34 cellular contexts compared by ENCODE assay signal in the genomic region with DNA sequence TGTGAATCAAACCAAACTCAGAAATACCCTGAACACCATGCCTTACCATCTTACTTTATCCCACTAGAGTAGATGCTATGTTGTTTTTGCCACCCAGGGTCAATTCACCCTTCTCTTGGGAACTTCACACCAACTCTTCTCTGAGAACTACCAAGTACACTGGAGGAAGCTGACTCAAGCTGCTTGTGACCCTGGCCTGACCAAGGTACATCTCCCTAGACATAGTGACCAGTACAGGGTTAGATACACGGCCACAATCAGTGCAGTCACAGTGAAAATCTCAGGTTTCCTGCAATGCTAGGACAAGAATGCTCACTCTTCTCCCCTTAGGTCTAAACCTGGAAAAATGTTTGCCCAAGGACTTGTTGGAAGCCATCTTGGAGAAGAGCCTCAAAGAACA. TPM values are rescaled to one million over a fixed set of nuclear protein-coding genes. Genes with fewer than 3 reads are reported as not detected.
DNase-seq lines count a peak whose midpoint lies in the region; ATAC-seq, FAIRE-seq and TF ChIP-seq lines count a peak whose summit lies in the region.
"Had no signal": no experiment of that assay in that cellular context is flagged by ENCODE, and none has a peak within 500 bp of the region (broad histone marks: within the 10 kb centered on the region; RNA-seq: fewer than 3 reads in every experiment).

No MANE protein-coding gene starts in this region.

- H3K4me3 ChIP-seq in mammary epithelial cell (replicated peaks in 1 of 3; ENCODE audit: insufficient read depth in 1 of 3, low read depth in 2 of 3, low read length in 3 of 3) (no peak overlapping the region), Panc1 (ENCODE audit: low read depth in 2 of 2, low read length in 2 of 2) (no peak overlapping the region), endothelial cell of umbilical vein (replicated peaks in 1 of 3; ENCODE audit: insufficient read depth in 1 of 3, low read depth in 1 of 3, low read length in 3 of 3) (no peak overlapping the region)
- H3K4me3 ChIP-seq: MG63, PC-9, spleen, testis had no signal

- no peaks in the 10 kb centered on the region for H3K4me1 ChIP-seq in mammary epithelial cell (ENCODE audit: insufficient read depth, low read length)
- H3K4me1 ChIP-seq in Panc1 (ENCODE audit: control insufficient read depth, insufficient read depth, low read length) = peaks cover 46% of the 10 kb centered on the region
- peaks cover 28% of the 10 kb centered on the region for H3K4me1 ChIP-seq in endothelial cell of umbilical vein (ENCODE audit: control insufficient read depth, extremely low read depth, insufficient read depth, low read length)
- H3K4me1 ChIP-seq: parathyroid adenoma, testis had no signal

- H3K9me3 ChIP-seq in mammary epithelial cell (replicated peaks; ENCODE audit: insufficient read depth, low read length) (no peaks in the 10 kb centered on the region), Panc1 (ENCODE audit: control insufficient read depth, insufficient read depth, low read depth, low read length) (no peaks in the 10 kb centered on the region), endothelial cell of umbilical vein (replicated peaks; ENCODE audit: control insufficient read depth, insufficient read depth, low read length) (no peaks in the 10 kb centered on the region)
- H3K9me3 ChIP-seq: MG63, spleen, testis had no signal

- in situ Hi-C loops in mammary epithelial cell (cut with MboI; ENCODE audit: low sequenced_read_pairs in 2 of 2) = no loop called here
- in situ Hi-C loops in Panc1 (cut with HindIII; ENCODE audit: low pct_unique_long_range_greater_than_20kb, low sequenced_read_pairs) = no loop called here

- dilution Hi-C loops in mammary epithelial cell (cut with HindIII; ENCODE audit: low sequenced_read_pairs) = no loop called here
- dilution Hi-C loops in endothelial cell of umbilical vein (cut with MboI; ENCODE audit: extremely low pct_ligation_motif_present, low sequenced_read_pairs) = no loop called here

- BruUV-seq in MCF 10A (replicated peaks; lab: Mats Ljungman, UMichigan) = no TSS peak
- no TSS peak for BruUV-seq in mammary epithelial cell (replicated peaks; lab: Mats Ljungman, UMichigan)
- BruUV-seq in Panc1 (replicated peaks; lab: Mats Ljungman, UMichigan) = no TSS peak
- BruUV-seq in endothelial cell of umbilical vein (replicated peaks; lab: Mats Ljungman, UMichigan) = no TSS peak

- no peak overlapping the region for H3K4me3 Mint-ChIP-seq in MCF 10A (ENCODE audit: unreplicated experiment)
- H3K4me3 Mint-ChIP-seq: activated CD4-positive, alpha-beta memory T cell treated with anti-CD3 and anti-CD28 coated beads for 36 hours; CD14-positive monocyte; neural crest cell; stimulated activated naive CD8-positive, alpha-beta T cell treated with anti-CD3 and anti-CD28 coated beads, Interleukin-15, Interleukin-2, amounts not matched to agents 100 ng/mL and 50 ng/mL, for 24 hours had no signal

- H3K27me3 Mint-ChIP-seq in MCF 10A (ENCODE audit: insufficient read depth, unreplicated experiment) = no peaks in the 10 kb centered on the region
- H3K27me3 Mint-ChIP-seq: activated CD4-positive, alpha-beta memory T cell treated with anti-CD3 and anti-CD28 coated beads for 36 hours; stimulated activated naive CD8-positive, alpha-beta T cell treated with anti-CD3 and anti-CD28 coated beads, Interleukin-15, Interleukin-2, amounts not matched to agents 100 ng/mL and 50 ng/mL, for 24 hours had no signal

- H4K20me1 ChIP-seq in mammary epithelial cell (ENCODE audit: insufficient read depth, low read length) = no peaks in the 10 kb centered on the region
- peaks cover 3% of the 10 kb centered on the region for H4K20me1 ChIP-seq in endothelial cell of umbilical vein (replicated peaks; ENCODE audit: control insufficient read depth, extremely low read depth, insufficient read depth, low read length)

- intact Hi-C loops in MCF 10A (cut with micrococcal nuclease) (no loop called here), mammary epithelial cell (cut with micrococcal nuclease) (no loop called here), Panc1 (cut with micrococcal nuclease; ENCODE audit: unreplicated experiment) (no loop called here), endothelial cell of umbilical vein (cut with micrococcal nuclease) (no loop called here)

- H3K4me2 ChIP-seq in mammary epithelial cell (ENCODE audit: insufficient read depth, low read depth, low read length) = no peak overlapping the region
- H3K4me2 ChIP-seq in endothelial cell of umbilical vein (ENCODE audit: insufficient read depth, low read length) = peak overlapping the region; percentile 38
- H3K4me2 ChIP-seq: PC-9 had no signal

- TF ChIP-seq CTCF in MCF 10A (IDR thresholded peaks at IDR 0.05; ENCODE audit: unreplicated experiment) = no peak
- no peak for TF ChIP-seq CTCF in mammary epithelial cell (conservative IDR thresholded peaks at IDR 0.05 in 1 of 2, IDR thresholded peaks at IDR 0.05 in 1 of 2; ENCODE audit: extremely low read depth in 1 of 2, insufficient read depth in 1 of 2, low read depth in 1 of 2, low read length in 2 of 2)
- no peak for TF ChIP-seq CTCF in Panc1 (IDR thresholded peaks at IDR 0.05)
- TF ChIP-seq CTCF in endothelial cell of umbilical vein (IDR thresholded peaks at IDR 0.05; ENCODE audit: extremely low read depth in 1 of 2, insufficient read depth in 1 of 2, low read depth in 1 of 2, low read length in 2 of 2) = no peak

- DNase-seq in MCF 10A (ENCODE audit: unreplicated experiment) (no peak), mammary epithelial cell (no peak), Panc1 (ENCODE audit: low read depth, low spot score) (no peak), endothelial cell of umbilical vein (ENCODE audit: low read depth, low spot score) (peak; percentile 22), NCI-H2081 (lab: John Stamatoyannopoulos, UW) (no peak), iPS-NIHi11 (ENCODE audit: low spot score) (no peak)
- no peak for DNase-seq in activated CD8-positive, alpha-beta memory T cell treated with anti-CD3 and anti-CD28 coated beads, Interleukin-2, amount 50 U/mL, for 48 hours
- DNase-seq: activated CD4-positive, alpha-beta memory T cell treated with anti-CD3 and anti-CD28 coated beads for 36 hours; activated naive CD4-positive, alpha-beta T cell treated with anti-CD3 and anti-CD28 coated beads, Interleukin-2, amount 50 U/mL, for 16 hours; amygdala; Calu3; DND-41; hippocampal formation; left colon; MG63; NCI-H1105 treated with DMSO at 0.1 percent for 48 hours; NCI-H1930; NCI-H524; NK-92 treated with Interleukin-12 subunit alpha and Interleukin-12 subunit beta, amount 100 ng/mL, for 24 hours; PC-9; right cardiac atrium; Right ventricle myocardium superior; spleen; stimulated activated CD8-positive, alpha-beta memory T cell treated with anti-CD3 and anti-CD28 coated beads, Interleukin-4, amount 100 ng/mL, for 48 hours; T-helper 2 cell; testis had no signal

- H3K9ac ChIP-seq in mammary epithelial cell (ENCODE audit: insufficient read depth, low read length) (no peak overlapping the region), endothelial cell of umbilical vein (replicated peaks; ENCODE audit: extremely low read depth, insufficient read depth, low read length) (no peak overlapping the region)
- H3K9ac ChIP-seq: parathyroid adenoma had no signal

- H3K9me1 ChIP-seq in endothelial cell of umbilical vein (replicated peaks; ENCODE audit: control insufficient read depth, extremely low read depth, insufficient read depth, low read length) = no peaks in the 10 kb centered on the region

- peak; percentile 70 for FAIRE-seq in endothelial cell of umbilical vein (lab: Jason Lieb, UNC)
- FAIRE-seq: A204.1, H54 had no signal

- H3K27ac ChIP-seq in mammary epithelial cell (ENCODE audit: insufficient read depth, low read depth, low read length) (no peak overlapping the region), Panc1 (ENCODE audit: low read length) (no peak overlapping the region), endothelial cell of umbilical vein (ENCODE audit: insufficient read depth, low read depth, low read length) (no peak overlapping the region)
- H3K27ac ChIP-seq: parathyroid adenoma, PC-9, spleen, testis had no signal

- 89% methylated on average over 1 of the region's 1 CpG for WGBS in mammary epithelial cell (ENCODE audit: low coverage, missing lambda C conversion rate)

- H3K79me2 ChIP-seq in mammary epithelial cell (ENCODE audit: insufficient read depth, low read length) = peaks cover 97% of the 10 kb centered on the region
- peaks cover 94% of the 10 kb centered on the region for H3K79me2 ChIP-seq in endothelial cell of umbilical vein (ENCODE audit: control insufficient read depth, insufficient read depth, low read length)

- H3K4me1 Mint-ChIP-seq in MCF 10A (ENCODE audit: insufficient read depth, unreplicated experiment) = peaks cover 27% of the 10 kb centered on the region

- CTCF ChIA-PET in MCF 10A (lab: Yijun Ruan, JAX) (interaction anchor here (1.0 to 1.6 kb wide), 3 partner anchors 90 to 277 kb away, joined by 3 to 4 read pairs (median 4); no protein-coding TSS in a partner anchor), mammary epithelial cell (lab: Charles Lee; ENCODE audit: low non-redundant PET) (no interaction called here), Panc1 (lab: Charles Lee) (interaction anchor here (0.6 kb wide), 2 partner anchors 10 to 111 kb away, joined by 8 to 9 read pairs; no protein-coding TSS in a partner anchor), endothelial cell of umbilical vein (lab: Charles Lee) (interaction anchor here (0.8 kb wide), 1 partner anchor 8 kb away, joined by 3 read pairs; no protein-coding TSS in a partner anchor)

- H2AFZ ChIP-seq in mammary epithelial cell (ENCODE audit: low read depth, low read length) (no peak overlapping the region), endothelial cell of umbilical vein (ENCODE audit: low read depth, low read length) (no peak overlapping the region)
- H2AFZ ChIP-seq: parathyroid adenoma, PC-9 had no signal

- H3K36me3 ChIP-seq in mammary epithelial cell (ENCODE audit: insufficient read depth, low read length) (no peaks in the 10 kb centered on the region), Panc1 (ENCODE audit: control insufficient read depth, insufficient read depth, low read length) (no peaks in the 10 kb centered on the region), endothelial cell of umbilical vein (ENCODE audit: control insufficient read depth in 2 of 2, extremely low read depth in 1 of 2, insufficient read depth in 2 of 2, low read length in 2 of 2) (no peaks in the 10 kb centered on the region)
- H3K36me3 ChIP-seq: MG63, spleen had no signal

- no peak for TF ChIP-seq POLR2A in endothelial cell of umbilical vein (IDR thresholded peaks at IDR 0.05; ENCODE audit: low read depth, low read length)

- peak overlapping the region; percentile 18 for H3K27ac Mint-ChIP-seq in MCF 10A (ENCODE audit: low read depth, unreplicated experiment)
- H3K27ac Mint-ChIP-seq: activated CD4-positive, alpha-beta memory T cell treated with anti-CD3 and anti-CD28 coated beads for 36 hours; stimulated activated naive CD8-positive, alpha-beta T cell treated with anti-CD3 and anti-CD28 coated beads, Interleukin-15, Interleukin-2, amounts not matched to agents 100 ng/mL and 50 ng/mL, for 24 hours had no signal

- POLR2A ChIA-PET in MCF 10A (lab: Yijun Ruan, JAX) (interaction anchor here (1.3 kb wide), 1 partner anchor 89 kb away, joined by 3 read pairs; no protein-coding TSS in a partner anchor), Panc1 (lab: Charles Lee) (no interaction called here), endothelial cell of umbilical vein (lab: Charles Lee) (no interaction called here)

- no peaks in the 10 kb centered on the region for H3K36me3 Mint-ChIP-seq in MCF 10A (ENCODE audit: insufficient read depth, unreplicated experiment)
- H3K36me3 Mint-ChIP-seq: activated CD4-positive, alpha-beta memory T cell treated with anti-CD3 and anti-CD28 coated beads for 36 hours; CD14-positive monocyte had no signal

- ATAC-seq in Panc1 (0 out of 2 replicates have a peak, but pooled peaks have one; percentile 21), HG03354 (IDR thresholded peaks at IDR 0.05; ENCODE audit: poor library complexity, severe bottlenecking, unreplicated experiment) (no peak)
- ATAC-seq: activated CD4-positive, CD25-positive, alpha-beta regulatory T cell treated with anti-CD3 and anti-CD28 coated beads, Interleukin-2, amount 50 U/mL, for 24 hours; left colon; right cardiac atrium had no signal

- H3K27me3 ChIP-seq in mammary epithelial cell (ENCODE audit: insufficient read depth, low read length) (no peaks in the 10 kb centered on the region), Panc1 (ENCODE audit: control insufficient read depth, insufficient read depth, low read length) (no peaks in the 10 kb centered on the region), endothelial cell of umbilical vein (ENCODE audit: control insufficient read depth in 2 of 2, insufficient read depth in 2 of 2, low read length in 2 of 2) (no peaks in the 10 kb centered on the region)
- H3K27me3 ChIP-seq: MG63, spleen, testis had no signal

- H3K9me3 Mint-ChIP-seq in MCF 10A (ENCODE audit: unreplicated experiment) = no peaks in the 10 kb centered on the region
- H3K9me3 Mint-ChIP-seq: activated CD4-positive, alpha-beta memory T cell treated with anti-CD3 and anti-CD28 coated beads for 36 hours; CD14-positive monocyte; neural crest cell; stimulated activated naive CD8-positive, alpha-beta T cell treated with anti-CD3 and anti-CD28 coated beads, Interleukin-15, Interleukin-2, amounts not matched to agents 100 ng/mL and 50 ng/mL, for 24 hours had no signal

RNA-seq across cellular contexts. Expression of gene EZH2, which starts 31.8 kb away (rescaled TPM):
- total RNA-seq in MCF 10A (2022) (30.6 and 48.1 TPM in 2 replicates), mammary epithelial cell (10 to 100 TPM in 1 of 2 donors, 1 to 10 TPM in 1; 4.8 to 24.1 TPM), Panc1 (2021; ENCODE audit: unreplicated experiment) (38.3 TPM), endothelial cell of umbilical vein (29.5 and 33.4 TPM in 2 replicates)
- polyA plus RNA-seq in mammary epithelial cell (17.7 TPM), endothelial cell of umbilical vein (15.2 and 16.9 TPM in 2 replicates)
- polyA minus RNA-seq in mammary epithelial cell (16.7 TPM), endothelial cell of umbilical vein (21.5 and 22.3 TPM in 2 replicates)
- 14.6 TPM for polyA plus RNA-seq in Panc1 (2012; ENCODE audit: insufficient read length)
- 23.1 and 23.9 TPM in 2 replicates for polyA plus RNA-seq in endothelial cell of umbilical vein (2011; cell fraction: cytosol; rRNA removed)
- 105 and 150 TPM in 2 replicates for polyA plus RNA-seq in endothelial cell of umbilical vein (2011; cell fraction: nucleus; rRNA removed)
- 12.6 and 23.5 TPM in 2 replicates for polyA plus RNA-seq in endothelial cell of umbilical vein (2012)
- 26.5 TPM for polyA minus RNA-seq in endothelial cell of umbilical vein (2011; cell fraction: cytosol; rRNA and poly(A)+ RNA removed)
- 27.1 and 39.0 TPM in 2 replicates for polyA minus RNA-seq in endothelial cell of umbilical vein (2011; cell fraction: nucleus; rRNA and poly(A)+ RNA removed)
